In the genomic region with DNA sequence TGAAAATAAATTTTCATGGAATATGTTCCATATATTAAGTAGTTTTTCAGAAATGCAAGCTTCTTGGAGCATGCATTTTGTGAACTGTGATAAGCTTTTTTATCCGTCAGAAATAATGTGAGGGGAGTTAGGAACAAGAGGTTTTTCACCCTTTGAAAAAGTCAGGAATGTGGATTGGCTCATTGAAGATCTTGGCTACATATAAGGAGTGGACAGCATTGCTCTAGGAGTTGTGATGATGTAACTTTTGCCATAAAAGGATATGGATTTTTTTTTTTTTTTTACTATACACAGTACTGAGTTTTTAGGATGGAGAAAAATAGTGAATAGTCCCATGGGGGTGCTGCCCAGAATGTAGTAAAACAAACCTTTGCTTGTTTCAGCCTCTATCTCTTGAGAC, we compare ENCODE assay signal across 15 cellular contexts.
"Had no signal": no experiment of that assay in that cellular context is flagged by ENCODE, and none has a peak within 500 bp of the region (broad histone marks: within the 10 kb centered on the region; RNA-seq: fewer than 3 reads in every experiment).

No MANE protein-coding gene starts in this region.

- H3K27ac Mint-ChIP-seq: activated naive CD4-positive, alpha-beta T cell treated with anti-CD3 and anti-CD28 coated beads, Interleukin-2, amount 50 U/mL, for 24 hours; activated T-cell treated with anti-CD3 and anti-CD28 coated beads, Interleukin-2, amount 50 U/mL, for 24 hours; dendritic cell treated with granulocyte-macrophage colony-stimulating factor and Interleukin-4, amounts not matched to agents 40 ng/mL and 50 ng/mL, for 4 days; effector memory CD8-positive, alpha-beta T cell; natural killer cell had no signal

- H3K9me3 ChIP-seq: stomach had no signal

- H3K4me3 Mint-ChIP-seq: activated naive CD4-positive, alpha-beta T cell treated with anti-CD3 and anti-CD28 coated beads, Interleukin-2, amount 50 U/mL, for 24 hours; activated T-cell treated with anti-CD3 and anti-CD28 coated beads, Interleukin-2, amount 50 U/mL, for 24 hours; dendritic cell treated with granulocyte-macrophage colony-stimulating factor and Interleukin-4, amounts not matched to agents 40 ng/mL and 50 ng/mL, for 4 days; effector memory CD8-positive, alpha-beta T cell; natural killer cell had no signal

- ATAC-seq: activated CD4-positive, CD25-positive, alpha-beta regulatory T cell treated with anti-CD3 and anti-CD28 coated beads, Interleukin-2, amount 50 U/mL, for 24 hours; effector memory CD8-positive, alpha-beta T cell; natural killer cell had no signal

- DNase-seq: activated CD4-positive, alpha-beta T cell treated with anti-CD3 and anti-CD28 coated beads, Interleukin-2, amount 50 U/mL, for 4 hours; activated effector memory CD4-positive, alpha-beta T cell treated with Interleukin-2 at 50 U/mL for 16 hours; activated T-cell treated with anti-CD3 and anti-CD28 coated beads, Interleukin-2, amount 50 U/mL, for 24 hours; anterior cingulate cortex; central memory CD4-positive, alpha-beta T cell; effector memory CD8-positive, alpha-beta T cell; natural killer cell; posterior cingulate gyrus; stomach had no signal

- H3K27ac ChIP-seq: epithelial cell of prostate, foreskin keratinocyte, skin epidermis, stomach had no signal

- H3K4me1 Mint-ChIP-seq: activated naive CD4-positive, alpha-beta T cell treated with anti-CD3 and anti-CD28 coated beads, Interleukin-2, amount 50 U/mL, for 24 hours; natural killer cell had no signal

- H3K9me3 Mint-ChIP-seq: activated T-cell treated with anti-CD3 and anti-CD28 coated beads, Interleukin-2, amount 50 U/mL, for 24 hours; dendritic cell treated with granulocyte-macrophage colony-stimulating factor and Interleukin-4, amounts not matched to agents 40 ng/mL and 50 ng/mL, for 4 days; effector memory CD8-positive, alpha-beta T cell; natural killer cell had no signal

- H3K4me3 ChIP-seq: skin epidermis, stomach had no signal

- H3K36me3 Mint-ChIP-seq: activated naive CD4-positive, alpha-beta T cell treated with anti-CD3 and anti-CD28 coated beads, Interleukin-2, amount 50 U/mL, for 24 hours; natural killer cell had no signal

- H3K27me3 ChIP-seq: stomach had no signal
